ENCODE assay signal across 8 cellular contexts in the genomic region with DNA sequence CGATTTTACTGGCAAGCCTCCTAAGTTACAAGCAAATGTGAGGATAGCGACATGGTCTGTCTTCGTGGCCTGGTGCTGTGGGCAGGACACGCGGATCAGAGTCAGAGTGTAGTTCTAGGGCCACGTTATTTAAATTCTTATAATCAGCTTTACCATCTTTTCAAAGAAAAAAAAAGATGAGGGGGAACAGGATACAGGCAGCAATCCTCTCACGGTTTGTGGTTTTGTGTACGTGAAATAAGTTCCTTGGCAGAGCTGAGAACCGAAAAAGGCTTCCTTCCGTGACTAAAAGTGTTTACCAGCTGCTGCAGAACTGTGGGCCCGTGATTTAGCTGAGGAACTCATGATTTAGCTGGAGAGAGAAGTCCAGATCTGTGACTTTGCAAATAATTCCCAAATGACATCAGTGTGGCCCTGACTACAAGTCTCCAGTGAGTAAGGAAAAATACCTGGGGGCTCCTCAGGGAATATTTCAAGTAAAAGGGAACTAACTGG. TPM values are rescaled to one million over a fixed set of nuclear protein-coding genes. Genes with fewer than 3 reads are reported as not detected.
A peak's percentile ranks its signal among the peaks of the same experiment; 100 is the strongest.
DNase-seq lines count a peak whose midpoint lies in the region; ATAC-seq and TF ChIP-seq lines count a peak whose summit lies in the region.

No MANE protein-coding gene starts in this region.

- CTCF ChIA-PET in activated CD4-positive, alpha-beta memory T cell treated with anti-CD3 and anti-CD28 coated beads, Interleukin-2, amount 10 ng/mL, durations not matched to agents 7 days and 5 days (lab: Charles Lee) = interaction anchor here (1.0 to 3.4 kb wide), 11 partner anchors 10 to 171 kb away, joined by 3 to 20 read pairs (median 9); partner anchors contain the start of genes LPAR6 and RCBTB2

- peak; percentile 14 for DNase-seq in GM03348 (ENCODE audit: low spot score)
- DNase-seq in activated CD4-positive, alpha-beta memory T cell treated with anti-CD3 and anti-CD28 coated beads, Interleukin-2, amount 10 ng/mL, durations not matched to agents 7 days and 5 days = peak; percentile 74
- no peak for DNase-seq in left cardiac atrium
- DNase-seq in stimulated activated naive CD4-positive, alpha-beta T cell treated with Interleukin-2 at 50 U/mL for 16 hours (lab: John Stamatoyannopoulos, UW) = peak; percentile 46
- DNase-seq in NCI-H345 (lab: John Stamatoyannopoulos, UW) = no peak
- no peak for DNase-seq in brain microvascular endothelial cell

- no peak overlapping the region for H3K4me3 ChIP-seq in HUES64 (ENCODE audit: low read length)
- no peak overlapping the region for H3K4me3 ChIP-seq in brain microvascular endothelial cell (ENCODE audit: low read depth, low read length)

- H3K9me3 Mint-ChIP-seq in activated CD4-positive, alpha-beta memory T cell treated with anti-CD3 and anti-CD28 coated beads, Interleukin-2, amount 10 ng/mL, durations not matched to agents 7 days and 5 days = peaks cover 4% of the 10 kb centered on the region

- no peak overlapping the region for H3K9ac ChIP-seq in HUES64 (ENCODE audit: low read depth, low read length)

- H3K27ac ChIP-seq in HUES64 (ENCODE audit: low read depth, low read length) (0 out of 2 replicates have a peak overlapping the region, but pooled peaks have one; percentile 6), brain microvascular endothelial cell (no peak overlapping the region)

- no peak for TF ChIP-seq CTCF in brain microvascular endothelial cell (IDR thresholded peaks at IDR 0.05; ENCODE audit: low read depth, low read length, missing control alignments)

- POLR2A ChIA-PET in activated CD4-positive, alpha-beta memory T cell treated with anti-CD3 and anti-CD28 coated beads, Interleukin-2, amount 10 ng/mL, durations not matched to agents 7 days and 5 days (lab: Charles Lee) = interaction anchor here (0.9 to 5.2 kb wide), 17 partner anchors 10 to 410 kb away, joined by 3 to 108 read pairs (median 9); partner anchors contain the start of genes LPAR6, MED4, RB1 and RCBTB2

- intact Hi-C loops in left cardiac atrium (cut with DNase I) = loop anchor here in 1 of 2 donors (5.0 kb wide), 1 partner anchor 62 kb away; no protein-coding TSS in a partner anchor

- H3K4me3 Mint-ChIP-seq in activated CD4-positive, alpha-beta memory T cell treated with anti-CD3 and anti-CD28 coated beads, Interleukin-2, amount 10 ng/mL, durations not matched to agents 7 days and 5 days = peak overlapping the region; percentile 50

- H3K36me3 Mint-ChIP-seq in activated CD4-positive, alpha-beta memory T cell treated with anti-CD3 and anti-CD28 coated beads, Interleukin-2, amount 10 ng/mL, durations not matched to agents 7 days and 5 days (ENCODE audit: low read depth) = peaks cover 82% of the 10 kb centered on the region

- H3K4me1 Mint-ChIP-seq in activated CD4-positive, alpha-beta memory T cell treated with anti-CD3 and anti-CD28 coated beads, Interleukin-2, amount 10 ng/mL, durations not matched to agents 7 days and 5 days = peaks cover 82% of the 10 kb centered on the region

- H3K27ac Mint-ChIP-seq in activated CD4-positive, alpha-beta memory T cell treated with anti-CD3 and anti-CD28 coated beads, Interleukin-2, amount 10 ng/mL, durations not matched to agents 7 days and 5 days = peak overlapping the region; percentile 98

- H3K27me3 ChIP-seq in HUES64 (ENCODE audit: insufficient read depth, low read length) = no peaks in the 10 kb centered on the region
- H3K27me3 ChIP-seq in brain microvascular endothelial cell (replicated peaks) = no peaks in the 10 kb centered on the region

- H3K9me3 ChIP-seq in HUES64 (ENCODE audit: insufficient read depth, low read depth, low read length) = no peaks in the 10 kb centered on the region

- in situ Hi-C loops in brain microvascular endothelial cell (cut with HindIII; ENCODE audit: low pct_ligation_motif_present, low sequenced_read_pairs) = no loop called here

- WGBS in HUES64 = 97% methylated on average over 10 of the region's 11 CpGs

- H3K36me3 ChIP-seq in HUES64 (ENCODE audit: insufficient read depth, low read length) = peaks cover 11% of the 10 kb centered on the region; the same call in 1 of the 2 replicates
- no peaks in the 10 kb centered on the region for H3K36me3 ChIP-seq in brain microvascular endothelial cell (replicated peaks)

- peak; percentile 69 for ATAC-seq in GM21423 (IDR thresholded peaks at IDR 0.05; ENCODE audit: unreplicated experiment)
- ATAC-seq in left cardiac atrium = peak; percentile 56 to 68

- H3K27me3 Mint-ChIP-seq in activated CD4-positive, alpha-beta memory T cell treated with anti-CD3 and anti-CD28 coated beads, Interleukin-2, amount 10 ng/mL, durations not matched to agents 7 days and 5 days = no peaks in the 10 kb centered on the region

- H3K4me1 ChIP-seq in HUES64 (ENCODE audit: insufficient read depth, low read length) = peaks cover 14% of the 10 kb centered on the region

RNA-seq across cellular contexts. Expression of gene RCBTB2, which starts 27.2 kb away (rescaled TPM):
- 13.0 TPM for polyA plus RNA-seq in HUES64 (2013, experiment 1 of 2)
- 13.8 TPM for polyA plus RNA-seq in HUES64 (2013, experiment 2 of 2)
- 10 to 100 TPM; 35.6 TPM for total RNA-seq in activated CD4-positive, alpha-beta memory T cell treated with anti-CD3 and anti-CD28 coated beads, Interleukin-2, amount 10 ng/mL, durations not matched to agents 7 days and 5 days
- total RNA-seq in left cardiac atrium = 10 to 100 TPM in 1 of 2 donors, 1 to 10 TPM in 1; 9.7 to 13.9 TPM

Comparison
In these comparisons a context has a peak if more than half of its experiments do, and no peak if none do; other contexts are left out.
1. DNase-seq: peak in GM03348 (single experiment), activated CD4-positive, alpha-beta memory T cell treated with anti-CD3 and anti-CD28 coated beads, Interleukin-2, amount 10 ng/mL, durations not matched to agents 7 days and 5 days (single experiment) and stimulated activated naive CD4-positive, alpha-beta T cell treated with Interleukin-2 at 50 U/mL for 16 hours (single experiment); none in left cardiac atrium (single experiment), NCI-H345 (single experiment) and brain microvascular endothelial cell (single experiment).